ENCODE assay signal across 9 cellular contexts in genomic region chrX:39196192-39197102, GRCh38.
DNase-seq lines count a peak whose midpoint lies in the region; ATAC-seq and TF ChIP-seq lines count a peak whose summit lies in the region.
"Had no signal": no experiment of that assay in that cellular context is flagged by ENCODE, and none has a peak within 500 bp of the region (broad histone marks: within the 10 kb centered on the region; RNA-seq: fewer than 3 reads in every experiment).

No MANE protein-coding gene starts in this region.

- H3K36me3 ChIP-seq in OCI-LY7 (ENCODE audit: insufficient read depth, low read length) (no peaks in the 10 kb centered on the region), trophoblast cell (ENCODE audit: control insufficient read depth in 1 of 2, insufficient read depth in 2 of 2, low read length in 2 of 2) (no peaks in the 10 kb centered on the region)
- H3K36me3 ChIP-seq: neutrophil had no signal

- intact Hi-C loops in OCI-LY7 (cut with micrococcal nuclease; ENCODE audit: unreplicated experiment) = no loop called here

- peaks cover 4% of the 10 kb centered on the region for H3K9me3 Mint-ChIP-seq in activated naive CD8-positive, alpha-beta T cell treated with anti-CD3 and anti-CD28 coated beads, Interleukin-2, amount 50 U/mL, for 24 hours

- no peak overlapping the region for H2BK12ac ChIP-seq in trophoblast cell (ENCODE audit: low read length)

- H3K4ac ChIP-seq in trophoblast cell (ENCODE audit: low read depth, low read length) = no peak overlapping the region

- H3K9me2 ChIP-seq in OCI-LY7 (ENCODE audit: insufficient read depth, low read length) = no peaks in the 10 kb centered on the region

- H3K27me3 Mint-ChIP-seq in activated naive CD8-positive, alpha-beta T cell treated with anti-CD3 and anti-CD28 coated beads, Interleukin-2, amount 50 U/mL, for 24 hours = peaks cover 2% of the 10 kb centered on the region

- peak; percentile 96 for ATAC-seq in GM19467 (IDR thresholded peaks at IDR 0.05; ENCODE audit: unreplicated experiment)
- peak; percentile 96 for ATAC-seq in HG03442 (IDR thresholded peaks at IDR 0.05; ENCODE audit: unreplicated experiment)
- peak; percentile 88 for ATAC-seq in activated naive CD8-positive, alpha-beta T cell treated with anti-CD3 and anti-CD28 coated beads, Interleukin-2, amount 50 U/mL, for 24 hours

- no peak overlapping the region for H3K23ac ChIP-seq in trophoblast cell (ENCODE audit: low read length)

- no peak overlapping the region for H3K14ac ChIP-seq in trophoblast cell (ENCODE audit: low read length)

- no peaks in the 10 kb centered on the region for H3K79me2 ChIP-seq in OCI-LY7 (ENCODE audit: insufficient read depth, low read depth, low read length)
- no peaks in the 10 kb centered on the region for H3K79me2 ChIP-seq in trophoblast cell (ENCODE audit: control insufficient read depth, insufficient read depth, low read length, poor library complexity)

- BruUV-seq in OCI-LY7 (replicated peaks; lab: Mats Ljungman, UMichigan) = no TSS peak

- H3K18ac ChIP-seq in trophoblast cell (ENCODE audit: low read length) = no peak overlapping the region

- H2AK5ac ChIP-seq in trophoblast cell (ENCODE audit: low read length) = no peak overlapping the region

- no peaks in the 10 kb centered on the region for H4K20me1 ChIP-seq in OCI-LY7 (ENCODE audit: insufficient read depth, low read length)

- no peak overlapping the region for H4K91ac ChIP-seq in trophoblast cell (ENCODE audit: low read depth, low read length)

- POLR2A ChIA-PET in OCI-LY7 (lab: Charles Lee) = interaction anchor here (0.6 to 1.6 kb wide), 2 partner anchors 9 to 87 kb away, joined by 3 to 5 read pairs; no protein-coding TSS in a partner anchor

- H2AFZ ChIP-seq in OCI-LY7 (ENCODE audit: low read length) = no peak overlapping the region
- no peak overlapping the region for H2AFZ ChIP-seq in trophoblast cell (ENCODE audit: insufficient read depth, low read length, poor library complexity)

- no peaks in the 10 kb centered on the region for H3K9me3 ChIP-seq in OCI-LY7 (ENCODE audit: low read length)
- H3K9me3 ChIP-seq in trophoblast cell (ENCODE audit: insufficient read depth, low read depth, low read length) = no peaks in the 10 kb centered on the region
- H3K9me3 ChIP-seq: neutrophil had no signal

- CTCF ChIA-PET in OCI-LY7 (lab: Charles Lee; ENCODE audit: unreplicated experiment) = no interaction called here

- no peak overlapping the region for H3K27ac ChIP-seq in OCI-LY7 (ENCODE audit: low read depth, low read length, poor library complexity, severe bottlenecking)
- H3K27ac ChIP-seq in trophoblast cell (ENCODE audit: low read depth, low read length) = no peak overlapping the region
- H3K27ac ChIP-seq: neutrophil had no signal

- H3K27me3 ChIP-seq in trophoblast cell (ENCODE audit: insufficient read depth, low read length) = no peaks in the 10 kb centered on the region
- H3K27me3 ChIP-seq: neutrophil had no signal

- no peak overlapping the region for H2BK120ac ChIP-seq in trophoblast cell (ENCODE audit: insufficient read depth, low read length, poor library complexity)

- H3K36me3 Mint-ChIP-seq in activated naive CD8-positive, alpha-beta T cell treated with anti-CD3 and anti-CD28 coated beads, Interleukin-2, amount 50 U/mL, for 24 hours (ENCODE audit: low read depth) = peaks cover 2% of the 10 kb centered on the region

- no peak overlapping the region for H2BK5ac ChIP-seq in trophoblast cell (ENCODE audit: low read depth, low read length, poor library complexity)

- DNase-seq in ELF-1 (ENCODE audit: low read depth, low spot score) (peak; percentile 46), OCI-LY7 (ENCODE audit: low spot score) (peak; percentile 11), trophoblast cell (peak; percentile 22 to 66), dedifferentiated amniotic fluid mesenchymal stem cell (ENCODE audit: extremely low spot score) (no peak), HCEC 1CT (no peak)
- peak; percentile 44 for DNase-seq in activated naive CD8-positive, alpha-beta T cell treated with anti-CD3 and anti-CD28 coated beads, Interleukin-2, amount 50 U/mL, for 24 hours

- WGBS in trophoblast cell (ENCODE audit: extremely low coverage, insufficient coverage, insufficient read length) = no CpG with 5 or more reads among the region's 10 CpGs

- no peak overlapping the region for H3K9ac ChIP-seq in trophoblast cell (ENCODE audit: low read length)

- peaks cover 52% of the 10 kb centered on the region for H3K4me1 Mint-ChIP-seq in activated naive CD8-positive, alpha-beta T cell treated with anti-CD3 and anti-CD28 coated beads, Interleukin-2, amount 50 U/mL, for 24 hours

- H3K4me3 Mint-ChIP-seq in activated naive CD8-positive, alpha-beta T cell treated with anti-CD3 and anti-CD28 coated beads, Interleukin-2, amount 50 U/mL, for 24 hours = peak overlapping the region; percentile 63

- H3K4me1 ChIP-seq in OCI-LY7 (ENCODE audit: insufficient read depth, low read length, poor library complexity, severe bottlenecking) (no peaks in the 10 kb centered on the region), trophoblast cell (ENCODE audit: control insufficient read depth in 1 of 2, insufficient read depth in 2 of 2, low read length in 2 of 2) (peaks cover 0 to 4% of the 10 kb centered on the region in 2 experiments)

- H3K4me2 ChIP-seq in OCI-LY7 (ENCODE audit: low read length) (no peak overlapping the region), trophoblast cell (ENCODE audit: low read length) (no peak overlapping the region)

- no peak overlapping the region for H4K8ac ChIP-seq in trophoblast cell (ENCODE audit: low read depth, low read length)

- H3K27ac Mint-ChIP-seq in activated naive CD8-positive, alpha-beta T cell treated with anti-CD3 and anti-CD28 coated beads, Interleukin-2, amount 50 U/mL, for 24 hours = peak overlapping the region; percentile 89

- H4K12ac ChIP-seq in trophoblast cell (ENCODE audit: low read depth, low read length) = no peak overlapping the region

- TF ChIP-seq CTCF in OCI-LY7 (conservative IDR thresholded peaks at IDR 0.05; ENCODE audit: low read length) = no peak

- H3K4me3 ChIP-seq in OCI-LY7 (ENCODE audit: low read depth, low read length, poor library complexity, severe bottlenecking) = no peak overlapping the region
- H3K4me3 ChIP-seq in trophoblast cell (ENCODE audit: low read depth, low read length) = no peak overlapping the region

- H3K79me1 ChIP-seq in trophoblast cell (ENCODE audit: low read length) = no peaks in the 10 kb centered on the region

Comparison
In these comparisons a context has a peak if more than half of its experiments do, and no peak if none do; other contexts are left out.
1. DNase-seq: peak in ELF-1 (single experiment), OCI-LY7 (single experiment), activated naive CD8-positive, alpha-beta T cell treated with anti-CD3 and anti-CD28 coated beads, Interleukin-2, amount 50 U/mL, for 24 hours (single experiment) and trophoblast cell (2 of 2); none in dedifferentiated amniotic fluid mesenchymal stem cell (single experiment) and HCEC 1CT (single experiment).
2. Peak in every context shown above with its lines, with median percentiles within 50 percentile points of each other: ATAC-seq.